Comparison of ENCODE assay signal across 19 cellular contexts in genomic region chr19:52664461-52664860, GRCh38. TPM values are rescaled to one million over a fixed set of nuclear protein-coding genes. Genes with fewer than 3 reads are reported as not detected.
DNase-seq lines count a peak whose midpoint lies in the region; ATAC-seq and TF ChIP-seq lines count a peak whose summit lies in the region.
"Had no signal": no experiment of that assay in that cellular context is flagged by ENCODE, and none has a peak within 500 bp of the region (broad histone marks: within the 10 kb centered on the region; RNA-seq: fewer than 3 reads in every experiment).

No MANE protein-coding gene starts in this region.

- intact Hi-C loops in HCT116 (cut with micrococcal nuclease) (no loop called here), testis (cut with DNase I; ENCODE audit: low total_unique reads) (no loop called here)

- H3K4me1 ChIP-seq in HCT116 (ENCODE audit: control insufficient read depth in 1 of 2, insufficient read depth in 2 of 2, low read length in 2 of 2) = peaks cover 0 to 50% of the 10 kb centered on the region in 2 experiments; a peak in 2 of 4 replicates
- peaks cover 19% of the 10 kb centered on the region for H3K4me1 ChIP-seq in RWPE2 (ENCODE audit: insufficient read depth, poor library complexity, severe bottlenecking)
- peaks cover 5% of the 10 kb centered on the region; the same call in 1 of the 2 replicates for H3K4me1 ChIP-seq in iPS-20b (ENCODE audit: insufficient read depth, low read length)
- no peaks in the 10 kb centered on the region for H3K4me1 ChIP-seq in testis
- H3K4me1 ChIP-seq: body of pancreas had no signal

- TF ChIP-seq CTCF in HCT116 (IDR thresholded peaks at IDR 0.05 in 2 of 3, conservative IDR thresholded peaks at IDR 0.05 in 1 of 3; ENCODE audit: borderline replicate concordance in 1 of 3, insufficient read depth in 1 of 3, low read depth in 2 of 3, low read length in 2 of 3) (no peak), RWPE2 (IDR thresholded peaks at IDR 0.05; ENCODE audit: poor library complexity, severe bottlenecking) (no peak), testis (IDR thresholded peaks at IDR 0.05) (no peak)

- RAD21 ChIA-PET in HCT116 (lab: Charles Lee; ENCODE audit: low non-redundant PET in 1 of 2, low total read pairs in 2 of 2, uncharacterized antibody in 2 of 2, unreplicated experiment in 2 of 2) = no interaction called here

- no TSS peak for BruUV-seq in HCT116 (replicated peaks; lab: Mats Ljungman, UMichigan)

- no peak overlapping the region for H2AFZ ChIP-seq in HCT116 (ENCODE audit: low read depth, low read length, poor library complexity, severe bottlenecking)

- peaks cover 74% of the 10 kb centered on the region for H3K79me2 ChIP-seq in HCT116 (ENCODE audit: insufficient read depth, low read length)

- H4K20me1 ChIP-seq in HCT116 (ENCODE audit: insufficient read depth) = no peaks in the 10 kb centered on the region

- 70 to 71% methylated on average over 5 of the region's 5 CpGs for WGBS in testis, 2 donors

- no peak for TF ChIP-seq POLR2A in HCT116 (IDR thresholded peaks at IDR 0.05; ENCODE audit: borderline replicate concordance, extremely low read depth, insufficient read depth, insufficient read length)
- TF ChIP-seq POLR2A in testis (IDR thresholded peaks at IDR 0.05) = no peak

- no peak for DNase-seq in HCT116 (ENCODE audit: low read depth, low spot score)
- DNase-seq in RWPE2 (ENCODE audit: low spot score) = no peak
- DNase-seq in retina = peak; percentile 7
- DNase-seq in testis = no peak
- DNase-seq in amniotic stem cell (lab: John Stamatoyannopoulos, UW) = no peak
- DNase-seq: activated CD4-positive, alpha-beta T cell treated with anti-CD3 and anti-CD28 coated beads, Interleukin-2, amount 50 U/mL, for 4 hours; activated CD8-positive, alpha-beta memory T cell treated with anti-CD3 and anti-CD28 coated beads, Interleukin-2, amount 50 U/mL, for 4 hours; activated effector memory CD4-positive, alpha-beta T cell treated with Interleukin-2 at 50 U/mL for 16 hours; activated naive CD8-positive, alpha-beta T cell treated with anti-CD3 and anti-CD28 coated beads, Interleukin-2, amount 50 U/mL, for 24 hours; body of pancreas; mesendoderm; naive thymus-derived CD4-positive, alpha-beta T cell; NCI-H1092 treated with DMSO at 0.1 percent for 48 hours; NCI-H2029 treated with DMSO at 0.1 percent for 48 hours; stimulated activated CD4-positive, alpha-beta T cell treated with anti-CD3 and anti-CD28 coated beads, Interleukin-15, amount 100 ng/mL, for 24 hours had no signal

- POLR2A ChIA-PET in HCT116 (lab: Charles Lee) = no interaction called here

- H3K9me2 ChIP-seq in HCT116 (ENCODE audit: insufficient read depth) = no peaks in the 10 kb centered on the region

- H3K4me2 ChIP-seq in HCT116 (ENCODE audit: low read length) = peak overlapping the region; percentile 54; the same call in 1 of the 2 replicates

- ATAC-seq in HCT116 = no peak
- no peak for ATAC-seq in RWPE2 (ENCODE audit: low read depth)
- ATAC-seq in GM21447 (IDR thresholded peaks at IDR 0.05; ENCODE audit: unreplicated experiment) = no peak
- ATAC-seq: activated naive CD8-positive, alpha-beta T cell treated with anti-CD3 and anti-CD28 coated beads, Interleukin-2, amount 50 U/mL, for 24 hours; body of pancreas; naive thymus-derived CD4-positive, alpha-beta T cell; Panc1; sciatic nerve had no signal

- H3K36me3 ChIP-seq in HCT116 (ENCODE audit: control insufficient read depth in 1 of 2, insufficient read depth in 2 of 2, low read length in 2 of 2) (peaks cover 0 to 22% of the 10 kb centered on the region in 2 experiments; a peak in 3 of 4 replicates), RWPE2 (ENCODE audit: low read depth) (peaks cover 13% of the 10 kb centered on the region), iPS-20b (ENCODE audit: insufficient read depth, low read depth, low read length) (peaks cover 4% of the 10 kb centered on the region; the same call in 1 of the 2 replicates), testis (ENCODE audit: low read depth, missing control alignments) (no peaks in the 10 kb centered on the region)

- no peaks in the 10 kb centered on the region for H3K27me3 ChIP-seq in HCT116 (ENCODE audit: insufficient read depth, low read length)
- no peaks in the 10 kb centered on the region for H3K27me3 ChIP-seq in RWPE2 (ENCODE audit: insufficient read depth, poor library complexity, severe bottlenecking)
- no peaks in the 10 kb centered on the region for H3K27me3 ChIP-seq in iPS-20b (ENCODE audit: insufficient read depth, low read length)
- no peaks in the 10 kb centered on the region for H3K27me3 ChIP-seq in testis
- H3K27me3 ChIP-seq: body of pancreas had no signal

- peak overlapping the region; percentile 48 for H3K9ac ChIP-seq in HCT116 (ENCODE audit: low read length)
- H3K9ac ChIP-seq in iPS-20b (ENCODE audit: low read depth, low read length) = 0 out of 2 replicates have a peak overlapping the region, but pooled peaks have one; percentile 25

- TF ChIP-seq RAD21 in HCT116 (IDR thresholded peaks at IDR 0.05; ENCODE audit: low read depth) = no peak

- H3K9me3 ChIP-seq in HCT116 (ENCODE audit: control insufficient read depth in 1 of 2, insufficient read depth in 1 of 2, low read depth in 1 of 2, low read length in 2 of 2) (no peaks in the 10 kb centered on the region), RWPE2 (ENCODE audit: severe bottlenecking) (no peaks in the 10 kb centered on the region), iPS-20b (ENCODE audit: insufficient read depth, low read depth, low read length) (no peaks in the 10 kb centered on the region), testis (no peaks in the 10 kb centered on the region)
- H3K9me3 ChIP-seq: body of pancreas had no signal

- CTCF ChIA-PET in HCT116 (lab: Charles Lee) = no interaction called here

- H3K27ac ChIP-seq in HCT116 (ENCODE audit: low read depth, low read length) (no peak overlapping the region), RWPE2 (ENCODE audit: poor library complexity, severe bottlenecking) (peak overlapping the region; percentile 49), iPS-20b (ENCODE audit: low read length) (no peak overlapping the region), testis (no peak overlapping the region)
- H3K27ac ChIP-seq: body of pancreas had no signal

- H3K4me3 ChIP-seq in HCT116 (replicated peaks in 1 of 2; ENCODE audit: low read depth in 1 of 2, low read length in 2 of 2) (no peak overlapping the region), RWPE2 (ENCODE audit: severe bottlenecking) (no peak overlapping the region), iPS-20b (ENCODE audit: low read length) (no peak overlapping the region), testis (no peak overlapping the region)
- H3K4me3 ChIP-seq: body of pancreas had no signal

TF ChIP-seq in HCT116, 20 proteins besides CTCF, POLR2A, EP300 and RAD21:
- no peak for TF ChIP-seq MAX (IDR thresholded peaks at IDR 0.05)
- TF ChIP-seq SIN3A (IDR thresholded peaks at IDR 0.05; ENCODE audit: low read depth) = no peak
- no peak for TF ChIP-seq ELF1 (IDR thresholded peaks at IDR 0.05; ENCODE audit: borderline replicate concordance, low read depth)
- TF ChIP-seq CEBPB (IDR thresholded peaks at IDR 0.05; ENCODE audit: low read depth) = no peak
- TF ChIP-seq ZNF274 (IDR thresholded peaks at IDR 0.05; ENCODE audit: low read depth, low read length) = no peak
- TF ChIP-seq SRF (IDR thresholded peaks at IDR 0.05; ENCODE audit: low read depth) = no peak
- no peak for TF ChIP-seq POLR2AphosphoS5 (IDR thresholded peaks at IDR 0.05; ENCODE audit: low read depth, low read length)
- no peak for TF ChIP-seq EZH2phosphoT487 (IDR thresholded peaks at IDR 0.05; ENCODE audit: borderline replicate concordance)
- no peak for TF ChIP-seq EZH2 (IDR thresholded peaks at IDR 0.05)
- TF ChIP-seq EGR1 (IDR thresholded peaks at IDR 0.05; ENCODE audit: low read depth) = no peak
- no peak for TF ChIP-seq TCF7L2 (IDR thresholded peaks at IDR 0.05; ENCODE audit: borderline replicate concordance, extremely low read depth, insufficient read depth, insufficient read length)
- no peak for TF ChIP-seq SP1 (IDR thresholded peaks at IDR 0.05; ENCODE audit: low read depth)

RNA-seq across cellular contexts. Expression of gene ZNF83, which starts 26.3 kb away (rescaled TPM):
- total RNA-seq in HCT116 (2021; ENCODE audit: unreplicated experiment) = 34.2 TPM
- 19.0 and 21.6 TPM in 2 replicates for polyA plus RNA-seq in HCT116 (2012)
- 10 to 100 TPM; 50.8 to 61.1 TPM for total RNA-seq in testis
- polyA plus RNA-seq in testis (ENCODE audit: insufficient read depth, low read depth, low replicate concordance) = 28.6 TPM
